ENCODE assay signal across 28 cellular contexts in the genomic region with DNA sequence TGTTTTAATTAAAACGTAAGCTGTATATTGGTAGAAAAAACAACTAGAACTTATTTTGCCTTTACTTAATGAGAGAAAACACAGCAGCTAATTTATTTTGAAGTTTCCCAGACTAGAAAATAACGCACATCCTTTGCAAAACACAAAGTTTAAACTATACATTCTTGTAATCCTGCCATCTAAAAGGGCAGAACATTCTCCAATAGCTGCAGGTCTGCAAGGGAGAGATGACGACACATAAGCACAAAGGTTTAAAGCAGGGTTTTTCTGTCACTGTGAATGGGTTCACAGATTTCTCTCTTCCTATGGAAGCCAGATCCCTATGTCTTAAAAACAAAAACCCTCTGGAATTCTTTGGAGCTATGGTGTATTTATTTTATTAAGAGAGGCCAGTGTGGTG.
"Had no signal": no experiment of that assay in that cellular context is flagged by ENCODE, and none has a peak within 500 bp of the region (broad histone marks: within the 10 kb centered on the region; RNA-seq: fewer than 3 reads in every experiment).

No MANE protein-coding gene starts in this region.

- H3K4me1 ChIP-seq: ascending aorta, body of pancreas had no signal

- H3K27me3 ChIP-seq: ascending aorta, body of pancreas had no signal

- H3K9me3 ChIP-seq: ascending aorta, body of pancreas had no signal

- H3K27me3 Mint-ChIP-seq: activated CD4-positive, alpha-beta T cell treated with anti-CD3 and anti-CD28 coated beads, Interleukin-2, amount 10 ng/mL, durations not matched to agents 24 days and 14 days; activated CD8-positive, alpha-beta memory T cell treated with anti-CD3 and anti-CD28 coated beads, Interleukin-2, amount 10 ng/mL, durations not matched to agents 7 days and 5 days; activated T-cell treated with anti-CD3 and anti-CD28 coated beads, Interleukin-2, amount 50 U/mL, for 24 hours; T-cell had no signal

- H3K36me3 ChIP-seq: ascending aorta had no signal

- ATAC-seq: activated CD8-positive, alpha-beta memory T cell treated with anti-CD3 and anti-CD28 coated beads, Interleukin-2, amount 10 ng/mL, durations not matched to agents 7 days and 5 days; body of pancreas; T-cell had no signal

- DNase-seq: activated B cell treated with CpG ODN at 0.5 μM for 24 hours; activated CD4-positive, alpha-beta T cell treated with anti-CD3 and anti-CD28 coated beads for 1 hour; activated CD4-positive, alpha-beta T cell treated with anti-CD3 and anti-CD28 coated beads, Interleukin-2, amount 10 ng/mL, durations not matched to agents 24 days and 14 days; activated CD4-positive, alpha-beta T cell treated with anti-CD3 and anti-CD28 coated beads, Interleukin-2, amount 50 U/mL, for 48 hours; activated CD8-positive, alpha-beta memory T cell treated with anti-CD3 and anti-CD28 coated beads, Interleukin-2, amount 10 ng/mL, durations not matched to agents 7 days and 5 days; activated effector memory CD4-positive, alpha-beta T cell treated with Interleukin-2 at 50 U/mL for 16 hours; activated naive CD4-positive, alpha-beta T cell; activated T-cell treated with anti-CD3 and anti-CD28 coated beads, Interleukin-2, amount 50 U/mL, for 24 hours; amniotic stem cell; body of pancreas; MV-4-11; NCI-H1092 treated with DMSO at 0.1 percent for 48 hours; NCI-H1417 treated with DMSO at 0.1 percent for 48 hours; NCI-H1694; NCI-H2029; NCI-H2107; NCI-H345; NCI-H510A; NCI-H526 treated with DMSO at 0.1 percent for 48 hours; NCI-H82; SIG-M5; T-cell; T-helper 2 cell; T1000 had no signal

- H3K27ac Mint-ChIP-seq: activated B cell treated with CpG ODN at 0.5 μM for 24 hours; activated CD4-positive, alpha-beta T cell treated with anti-CD3 and anti-CD28 coated beads, Interleukin-2, amount 10 ng/mL, durations not matched to agents 24 days and 14 days; activated CD8-positive, alpha-beta memory T cell treated with anti-CD3 and anti-CD28 coated beads, Interleukin-2, amount 10 ng/mL, durations not matched to agents 7 days and 5 days; activated naive CD4-positive, alpha-beta T cell treated with anti-CD3 and anti-CD28 coated beads, Interleukin-2, amount 50 U/mL, for 24 hours; activated T-cell treated with anti-CD3 and anti-CD28 coated beads, Interleukin-2, amount 50 U/mL, for 24 hours; activated T-helper 1 cell treated with anti-CD3 and anti-CD28 coated beads, Interleukin-12 subunit alpha, Interleukin-12 subunit beta, Interleukin-2, Interleukin-4 antibody, amounts not matched to agents 30 ng/mL and 10 ng/mL and 1 ng/mL, durations not matched to agents 14 hours and 24 hours and 36 hours; T-cell had no signal

- H3K27ac ChIP-seq: ascending aorta, body of pancreas, KMS-11 had no signal

- H3K9me3 Mint-ChIP-seq: activated B cell treated with CpG ODN at 0.5 μM for 24 hours; activated CD4-positive, alpha-beta T cell treated with anti-CD3 and anti-CD28 coated beads, Interleukin-2, amount 10 ng/mL, durations not matched to agents 24 days and 14 days; activated naive CD4-positive, alpha-beta T cell treated with anti-CD3 and anti-CD28 coated beads, Interleukin-2, amount 50 U/mL, for 24 hours; activated T-cell treated with anti-CD3 and anti-CD28 coated beads, Interleukin-2, amount 50 U/mL, for 24 hours; activated T-helper 1 cell treated with anti-CD3 and anti-CD28 coated beads, Interleukin-12 subunit alpha, Interleukin-12 subunit beta, Interleukin-2, Interleukin-4 antibody, amounts not matched to agents 30 ng/mL and 10 ng/mL and 1 ng/mL, durations not matched to agents 14 hours and 24 hours and 36 hours; T-cell had no signal

- H3K4me3 Mint-ChIP-seq: activated B cell treated with CpG ODN at 0.5 μM for 24 hours; activated CD4-positive, alpha-beta T cell treated with anti-CD3 and anti-CD28 coated beads, Interleukin-2, amount 10 ng/mL, durations not matched to agents 24 days and 14 days; activated CD8-positive, alpha-beta memory T cell treated with anti-CD3 and anti-CD28 coated beads, Interleukin-2, amount 10 ng/mL, durations not matched to agents 7 days and 5 days; activated naive CD4-positive, alpha-beta T cell treated with anti-CD3 and anti-CD28 coated beads, Interleukin-2, amount 50 U/mL, for 24 hours; activated T-cell treated with anti-CD3 and anti-CD28 coated beads, Interleukin-2, amount 50 U/mL, for 24 hours; activated T-helper 1 cell treated with anti-CD3 and anti-CD28 coated beads, Interleukin-12 subunit alpha, Interleukin-12 subunit beta, Interleukin-2, Interleukin-4 antibody, amounts not matched to agents 30 ng/mL and 10 ng/mL and 1 ng/mL, durations not matched to agents 14 hours and 24 hours and 36 hours; T-cell had no signal

- H3K36me3 Mint-ChIP-seq: activated CD8-positive, alpha-beta memory T cell treated with anti-CD3 and anti-CD28 coated beads, Interleukin-2, amount 10 ng/mL, durations not matched to agents 7 days and 5 days; activated naive CD4-positive, alpha-beta T cell treated with anti-CD3 and anti-CD28 coated beads, Interleukin-2, amount 50 U/mL, for 24 hours; T-cell had no signal

- H3K4me3 ChIP-seq: ascending aorta, body of pancreas had no signal

- H3K4me1 Mint-ChIP-seq: activated B cell treated with CpG ODN at 0.5 μM for 24 hours; activated CD4-positive, alpha-beta T cell treated with anti-CD3 and anti-CD28 coated beads, Interleukin-2, amount 10 ng/mL, durations not matched to agents 24 days and 14 days; activated CD8-positive, alpha-beta memory T cell treated with anti-CD3 and anti-CD28 coated beads, Interleukin-2, amount 10 ng/mL, durations not matched to agents 7 days and 5 days; activated naive CD4-positive, alpha-beta T cell treated with anti-CD3 and anti-CD28 coated beads, Interleukin-2, amount 50 U/mL, for 24 hours; T-cell had no signal
